In the genomic region with DNA sequence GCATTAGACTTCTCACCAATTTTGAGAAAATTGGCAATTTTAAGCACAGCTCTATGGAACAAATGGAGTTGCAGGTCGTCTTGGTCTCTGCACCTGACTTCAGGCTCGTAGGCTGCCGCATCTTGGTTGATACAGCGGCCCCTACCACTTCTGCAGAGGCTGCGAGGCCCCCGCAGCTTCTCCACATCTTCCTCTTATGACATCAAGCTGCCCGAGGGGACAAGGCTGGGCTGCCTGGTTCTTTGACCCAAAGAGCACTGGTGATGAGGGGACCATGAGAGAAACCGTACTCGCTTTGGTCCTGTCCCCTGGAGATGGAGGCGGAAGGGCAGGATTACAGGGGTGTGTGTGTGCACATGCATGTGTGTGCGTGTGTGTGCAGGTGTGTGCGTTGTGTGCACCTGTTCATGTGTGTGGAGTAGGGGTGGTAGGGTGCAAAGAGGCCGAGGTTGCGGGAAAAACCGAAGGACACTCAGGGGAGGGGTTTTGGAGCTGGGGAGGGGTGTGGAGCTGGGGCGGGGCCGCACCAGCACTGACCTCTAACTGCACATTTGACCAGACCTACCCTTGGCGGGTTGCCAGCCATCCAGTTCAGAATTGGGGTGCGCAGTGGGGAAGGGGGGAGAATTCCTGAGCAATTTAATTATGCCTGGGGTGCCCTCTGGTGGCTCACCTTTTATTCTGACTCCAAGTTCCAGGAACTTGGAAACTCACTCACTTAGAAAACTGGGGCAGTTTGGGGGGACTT, we compare ENCODE assay signal across 8 cellular contexts.
A peak's percentile ranks its signal among the peaks of the same experiment; 100 is the strongest.
DNase-seq lines count a peak whose midpoint lies in the region; ATAC-seq and TF ChIP-seq lines count a peak whose summit lies in the region.

No MANE protein-coding gene starts in this region.

- ATAC-seq in heart right ventricle, result peak in 5 of 8 donors; percentile 20 to 56 (median 38)
- ATAC-seq in thoracic aorta (ENCODE audit: insufficient number of reproducible peaks, low FRiP score, low read depth), result no peak
- no peak for ATAC-seq in GM19023 (IDR thresholded peaks at IDR 0.05; ENCODE audit: unreplicated experiment)

- H3K36me3 ChIP-seq in SU-DHL-6 (ENCODE audit: low read length), result no peaks in the 10 kb centered on the region
- no peaks in the 10 kb centered on the region for H3K36me3 ChIP-seq in heart right ventricle
- H3K36me3 ChIP-seq in thoracic aorta, result no peaks in the 10 kb centered on the region
- H3K36me3 ChIP-seq in Karpas-422 (ENCODE audit: insufficient read depth, low read length), result no peaks in the 10 kb centered on the region

- intact Hi-C loops in heart right ventricle (cut with DNase I), result loop anchor here (1.0 to 10.0 kb wide), 9 partner anchors 105 to 455 kb away; a partner anchor contains a TSS

- H2AFZ ChIP-seq in SU-DHL-6 (ENCODE audit: low read depth, low read length, severe bottlenecking) (no peak overlapping the region), Karpas-422 (ENCODE audit: low read length) (no peak overlapping the region)

- H3K79me2 ChIP-seq in SU-DHL-6 (ENCODE audit: insufficient read depth, low read length), result no peaks in the 10 kb centered on the region
- no peaks in the 10 kb centered on the region for H3K79me2 ChIP-seq in Karpas-422 (ENCODE audit: low read length)

- peak; percentile 18 for DNase-seq in activated CD4-positive, alpha-beta T cell treated with anti-CD3 and anti-CD28 coated beads for 48 hours
- DNase-seq in activated CD4-positive, alpha-beta T cell treated with anti-CD3 and anti-CD28 coated beads, Interleukin-2, amount 50 U/mL, for 1 hour, result no peak
- DNase-seq in heart right ventricle, result peak; percentile 33 to 58
- no peak for DNase-seq in thoracic aorta (ENCODE audit: low spot score)
- DNase-seq in NOMO-1 treated with DMSO at 0.1 percent for 48 hours (lab: John Stamatoyannopoulos, UW; ENCODE audit: unreplicated experiment), result no peak
- DNase-seq in Karpas-422, result no peak

- H3K27me3 ChIP-seq in SU-DHL-6 (ENCODE audit: low read length), result no peaks in the 10 kb centered on the region
- no peaks in the 10 kb centered on the region for H3K27me3 ChIP-seq in heart right ventricle
- H3K27me3 ChIP-seq in thoracic aorta (replicated peaks; ENCODE audit: insufficient read depth), result no peaks in the 10 kb centered on the region
- no peaks in the 10 kb centered on the region for H3K27me3 ChIP-seq in Karpas-422 (ENCODE audit: low read length)

- H3K4me3 ChIP-seq in SU-DHL-6 (ENCODE audit: insufficient read depth, low read length, poor library complexity, severe bottlenecking) (no peak overlapping the region), heart right ventricle (no peak overlapping the region), thoracic aorta (no peak overlapping the region), Karpas-422 (ENCODE audit: low read length) (no peak overlapping the region)

- H3K4me1 ChIP-seq in heart right ventricle, result peaks cover 0 to 21% (median 4%) of the 10 kb centered on the region in 9 donors
- peaks cover 3 to 13% of the 10 kb centered on the region in 2 donors for H3K4me1 ChIP-seq in thoracic aorta (ENCODE audit: control insufficient read depth in 1 of 2, low read depth in 2 of 2)
- H3K4me1 ChIP-seq in Karpas-422 (ENCODE audit: low read length), result peaks cover 11% of the 10 kb centered on the region

- H3K4me2 ChIP-seq in SU-DHL-6 (ENCODE audit: low read depth, low read length, poor library complexity, severe bottlenecking), result no peak overlapping the region
- H3K4me2 ChIP-seq in Karpas-422 (ENCODE audit: low read depth, low read length, poor library complexity, severe bottlenecking), result no peak overlapping the region

- H4K20me1 ChIP-seq in SU-DHL-6 (ENCODE audit: low read depth, low read length) (no peaks in the 10 kb centered on the region), Karpas-422 (ENCODE audit: insufficient read depth, low read depth, low read length) (no peaks in the 10 kb centered on the region)

- no peaks in the 10 kb centered on the region for H3K9me3 ChIP-seq in SU-DHL-6 (ENCODE audit: insufficient read depth, low read length)
- no peaks in the 10 kb centered on the region for H3K9me3 ChIP-seq in heart right ventricle
- H3K9me3 ChIP-seq in thoracic aorta, result no peaks in the 10 kb centered on the region
- H3K9me3 ChIP-seq in Karpas-422 (ENCODE audit: low read length), result no peaks in the 10 kb centered on the region

- H3K27ac ChIP-seq in SU-DHL-6 (ENCODE audit: low read depth, low read length) (no peak overlapping the region), heart right ventricle (no peak overlapping the region), thoracic aorta (no peak overlapping the region), Karpas-422 (ENCODE audit: low read length) (no peak overlapping the region)

- H3K9ac ChIP-seq in SU-DHL-6 (ENCODE audit: low read length) (no peak overlapping the region), Karpas-422 (ENCODE audit: low read length) (no peak overlapping the region)

- H3F3A ChIP-seq in SU-DHL-6 (ENCODE audit: insufficient read depth), result no peaks in the 10 kb centered on the region

- TF ChIP-seq CTCF in SU-DHL-6 (IDR thresholded peaks at IDR 0.05; ENCODE audit: insufficient read depth, low read length, poor library complexity, severe bottlenecking) (peak; percentile 23), heart right ventricle (IDR thresholded peaks at IDR 0.05) (peak; percentile 34 to 75 (median 63)), thoracic aorta (IDR thresholded peaks at IDR 0.05) (peak; percentile 49)

- 73 to 74% methylated on average over 19 of the region's 19 CpGs for WGBS in heart right ventricle, 2 donors

- H3K9me2 ChIP-seq in SU-DHL-6 (replicated peaks; ENCODE audit: insufficient read depth, low read length), result no peaks in the 10 kb centered on the region
- H3K9me2 ChIP-seq in Karpas-422 (replicated peaks; ENCODE audit: insufficient read depth, low read length), result no peaks in the 10 kb centered on the region

Comparison
In these comparisons a context has a peak if more than half of its experiments do, and no peak if none do; other contexts are left out.
1. DNase-seq: peak in activated CD4-positive, alpha-beta T cell treated with anti-CD3 and anti-CD28 coated beads for 48 hours (single experiment) and heart right ventricle (2 of 2); none in activated CD4-positive, alpha-beta T cell treated with anti-CD3 and anti-CD28 coated beads, Interleukin-2, amount 50 U/mL, for 1 hour (single experiment), thoracic aorta (single experiment), NOMO-1 treated with DMSO at 0.1 percent for 48 hours (single experiment) and Karpas-422 (single experiment).
2. ATAC-seq: peak in heart right ventricle (5 of 8); none in thoracic aorta (single experiment) and GM19023 (single experiment).
3. Peak in every context shown above with its lines, with median percentiles within 50 percentile points of each other: CTCF ChIP-seq.